ENCODE assay signal across 13 cellular contexts in the genomic region with DNA sequence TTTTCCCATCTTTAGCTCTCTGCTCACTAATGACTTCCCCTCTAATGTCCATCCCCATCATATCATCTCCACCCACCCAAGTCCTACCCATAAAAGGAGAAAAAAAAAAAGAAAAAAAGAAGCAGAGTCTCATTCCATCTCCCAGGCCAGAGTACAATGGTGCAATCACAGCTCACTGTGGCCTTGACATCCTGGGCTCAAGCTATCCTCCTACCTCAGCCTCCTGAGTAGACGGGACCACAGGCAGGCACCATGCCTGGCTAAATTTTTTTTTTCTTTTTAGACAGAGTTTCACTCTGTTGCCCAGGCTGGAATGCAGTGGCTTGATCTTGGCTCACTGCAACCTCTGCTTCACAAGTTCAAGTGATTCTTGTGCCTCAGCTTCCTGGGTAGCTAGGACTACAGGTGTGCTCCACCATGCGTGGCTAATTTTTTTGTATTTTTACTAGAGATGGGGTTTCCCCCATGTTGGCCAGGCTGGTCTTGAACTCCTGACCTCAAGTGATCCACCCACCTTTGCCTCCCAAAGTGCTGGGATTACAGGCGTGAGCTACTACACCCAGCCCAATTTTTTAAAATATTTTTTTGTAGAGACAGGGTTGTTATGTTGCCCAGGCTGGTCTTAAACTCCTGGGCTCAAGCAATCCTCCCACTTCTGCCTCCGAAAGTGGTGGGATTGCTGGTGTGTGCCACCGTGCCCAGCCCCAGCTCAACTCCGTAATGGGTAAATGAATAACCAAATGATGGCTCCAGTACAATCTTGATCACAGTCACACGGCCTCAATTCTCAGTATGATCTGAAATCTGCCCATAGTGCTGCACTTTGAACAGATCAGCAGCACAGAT. TPM values are rescaled to one million over a fixed set of nuclear protein-coding genes. Genes with fewer than 3 reads are reported as not detected.
DNase-seq lines count a peak whose midpoint lies in the region; ATAC-seq and TF ChIP-seq lines count a peak whose summit lies in the region.
"Had no signal": no experiment of that assay in that cellular context is flagged by ENCODE, and none has a peak within 500 bp of the region (broad histone marks: within the 10 kb centered on the region; RNA-seq: fewer than 3 reads in every experiment).

No MANE protein-coding gene starts in this region.

- peak; percentile 45 for DNase-seq in kidney tubule cell (ENCODE audit: low spot score)
- no peak for DNase-seq in dorsolateral prefrontal cortex
- no peak for DNase-seq in DMS79 (lab: John Stamatoyannopoulos, UW)
- no peak for DNase-seq in amygdala (lab: John Stamatoyannopoulos, UW)
- no peak for DNase-seq in stimulated activated CD4-positive, alpha-beta T cell treated with anti-CD3 and anti-CD28 coated beads, Interleukin-4, amount 100 ng/mL, for 4 hours
- DNase-seq: activated CD8-positive, alpha-beta memory T cell treated with anti-CD3 and anti-CD28 coated beads for 24 hours; KG1; NCI-H510A treated with DMSO at 0.1 percent for 48 hours had no signal

- ATAC-seq in GM18858 (IDR thresholded peaks at IDR 0.05; ENCODE audit: unreplicated experiment), result peak; percentile 77
- peak; percentile 85 for ATAC-seq in GM21528 (IDR thresholded peaks at IDR 0.05; ENCODE audit: low FRiP score, unreplicated experiment)
- peak; percentile 49 for ATAC-seq in HG03095 (IDR thresholded peaks at IDR 0.05; ENCODE audit: unreplicated experiment)
- ATAC-seq: stimulated activated effector memory CD8-positive, alpha-beta T cell treated with anti-CD3 and anti-CD28 coated beads, Interleukin-12 subunit alpha, Interleukin-12 subunit beta, amount 100 ng/mL, for 72 hours had no signal

- H3K27me3 ChIP-seq in dorsolateral prefrontal cortex, result no peaks in the 10 kb centered on the region

- intact Hi-C loops in dorsolateral prefrontal cortex (cut with DNase I), result no loop called here

- no peak for TF ChIP-seq CTCF in dorsolateral prefrontal cortex (IDR thresholded peaks at IDR 0.05 in 54 of 56, conservative IDR thresholded peaks at IDR 0.05 in 2 of 56; ENCODE audit: low read depth in 1 of 56, partially characterized antibody in 56 of 56)

- H3K4me3 ChIP-seq in dorsolateral prefrontal cortex, result no peak overlapping the region
- H3K4me3 ChIP-seq: smooth muscle cell had no signal

- no peak overlapping the region for H3K27ac ChIP-seq in dorsolateral prefrontal cortex

RNA-seq across cellular contexts. Expression of gene SGMS1, which starts 24.6 kb away (rescaled TPM):
- 100 to 1,000 TPM in 1 of 120 experiments, 10 to 100 TPM in 119; 37.8 to 101 (median 59.4) TPM for total RNA-seq in dorsolateral prefrontal cortex
